In the genomic region with DNA sequence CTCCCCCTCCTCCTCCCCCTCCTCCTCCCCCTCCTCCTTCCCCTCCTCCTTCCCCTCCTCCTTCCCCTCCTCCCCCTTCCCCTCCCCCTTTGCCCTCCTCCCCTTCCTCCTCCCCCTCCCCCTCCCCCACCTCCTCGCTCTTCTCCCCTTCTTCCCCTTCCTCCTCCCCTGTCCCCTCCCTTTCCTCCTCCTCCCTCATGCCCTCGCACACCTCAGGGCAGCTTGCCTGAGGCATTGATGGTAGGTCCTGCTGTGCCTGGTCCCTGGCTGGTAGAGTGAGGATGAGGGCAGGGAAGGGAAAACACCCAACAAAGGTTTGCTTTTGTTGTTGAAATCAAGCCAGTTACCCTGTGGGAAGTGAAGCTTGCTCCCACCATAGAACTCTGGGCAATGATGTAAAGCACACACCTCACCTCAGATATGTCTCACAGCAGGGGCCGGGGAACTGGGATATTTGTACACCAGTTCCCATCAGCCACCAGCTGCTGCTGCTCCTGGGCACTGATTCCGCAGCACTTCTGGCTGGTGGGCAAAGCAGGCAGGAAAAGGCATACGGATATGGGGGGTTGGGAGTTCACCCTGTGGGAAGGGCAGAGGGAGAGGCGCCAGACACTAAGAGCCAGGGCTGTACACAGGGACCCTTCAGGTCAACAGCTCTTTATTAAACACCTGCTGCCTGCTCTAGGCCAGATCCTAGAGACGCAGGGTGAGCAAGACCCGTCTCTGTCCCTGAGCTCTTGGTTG, we compare ENCODE assay signal across 17 cellular contexts. TPM values are rescaled to one million over a fixed set of nuclear protein-coding genes. Genes with fewer than 3 reads are reported as not detected.
DNase-seq lines count a peak whose midpoint lies in the region; ATAC-seq and TF ChIP-seq lines count a peak whose summit lies in the region.
"Had no signal": no experiment of that assay in that cellular context is flagged by ENCODE, and none has a peak within 500 bp of the region (broad histone marks: within the 10 kb centered on the region; RNA-seq: fewer than 3 reads in every experiment).

No MANE protein-coding gene starts in this region.

- peak; percentile 18 to 21 for DNase-seq in activated T-cell treated with anti-CD3 and anti-CD28 coated beads, Interleukin-2, amount 50 U/mL, for 48 hours
- no peak for DNase-seq in activated T-cell treated with anti-CD3 and anti-CD28 coated beads, Interleukin-2, amount 50 U/mL, for 1 hour
- DNase-seq in RWPE1 (ENCODE audit: low spot score) (no peak), foreskin keratinocyte (no peak), suprapubic skin (ENCODE audit: low spot score in 2 of 2) (peak; percentile 16 to 34), NOMO-1 treated with DMSO at 0.1 percent for 48 hours (lab: John Stamatoyannopoulos, UW; ENCODE audit: unreplicated experiment) (no peak)
- DNase-seq: activated effector memory CD4-positive, alpha-beta T cell treated with anti-CD3 and anti-CD28 coated beads, Interleukin-2, amount 50 U/mL, for 16 hours; erythroblast; HCEC 1CT; NCI-H1092 treated with DMSO at 0.1 percent for 48 hours; NCI-H82; occipital lobe had no signal

- H3K4me3 ChIP-seq in suprapubic skin: no peak overlapping the region
- H3K4me3 ChIP-seq: hepatocyte, SJSA1 had no signal

- H3K27me3 ChIP-seq in foreskin keratinocyte (no peaks in the 10 kb centered on the region), suprapubic skin (no peaks in the 10 kb centered on the region)
- H3K27me3 ChIP-seq: hepatocyte, SJSA1 had no signal

- no peak for TF ChIP-seq POLR2A in suprapubic skin (IDR thresholded peaks at IDR 0.05)

- H3K27ac ChIP-seq in RWPE1 (peak overlapping the region; percentile 80), foreskin keratinocyte (peak overlapping the region; percentile 31), suprapubic skin (no peak overlapping the region)
- H3K27ac ChIP-seq: hepatocyte, SJSA1, VCaP had no signal

- H3K9me3 ChIP-seq in suprapubic skin: no peaks in the 10 kb centered on the region
- H3K9me3 ChIP-seq: SJSA1 had no signal

- POLR2A ChIA-PET in RWPE1 (lab: Yijun Ruan, JAX; ENCODE audit: low non-redundant PET): no interaction called here

- no peak for TF ChIP-seq EP300 in suprapubic skin (IDR thresholded peaks at IDR 0.05)

- CTCF ChIA-PET in RWPE1 (lab: Yijun Ruan, JAX): interaction anchor here (1.2 kb wide), 1 partner anchor 182 kb away, joined by 3 read pairs; no protein-coding TSS in a partner anchor

- 69% methylated on average over 6 of the region's 8 CpGs for WGBS in suprapubic skin

- peaks cover 16% of the 10 kb centered on the region for H3K4me1 ChIP-seq in foreskin keratinocyte
- peaks cover 25% of the 10 kb centered on the region for H3K4me1 ChIP-seq in suprapubic skin

- ATAC-seq in foreskin keratinocyte (no peak), GM18868 (IDR thresholded peaks at IDR 0.05; ENCODE audit: unreplicated experiment) (no peak), GM18870 (IDR thresholded peaks at IDR 0.05; ENCODE audit: unreplicated experiment) (no peak)

- H3K36me3 ChIP-seq in suprapubic skin: no peaks in the 10 kb centered on the region
- H3K36me3 ChIP-seq: SJSA1 had no signal

- TF ChIP-seq CTCF in RWPE1 (conservative IDR thresholded peaks at IDR 0.05; ENCODE audit: low read depth) (no peak), foreskin keratinocyte (conservative IDR thresholded peaks at IDR 0.05) (no peak), suprapubic skin (IDR thresholded peaks at IDR 0.05) (no peak)

RNA-seq across cellular contexts. Expression of gene ISG20, which starts 13.8 kb away (rescaled TPM):
- total RNA-seq in foreskin keratinocyte (8.3 and 15.2 TPM in 2 replicates), suprapubic skin (10 to 100 TPM in 3 of 4 donors, 1 to 10 TPM in 1; 6.1 to 15.1 (median 12.9) TPM)
- 14.6 and 24.8 TPM in 2 replicates for polyA plus RNA-seq in foreskin keratinocyte
- total RNA-seq: occipital lobe had no signal

RNA-seq across cellular contexts. Expression of gene AEN, which starts 31.5 kb away (rescaled TPM):
- total RNA-seq in foreskin keratinocyte (47.6 and 50.0 TPM in 2 replicates), suprapubic skin (10 to 100 TPM in 2 of 4 donors, 1 to 10 TPM in 2; 9.3 to 29.3 (median 17.3) TPM)
- polyA plus RNA-seq in foreskin keratinocyte: 25.8 and 26.6 TPM in 2 replicates

Comparison
In these comparisons a context has a peak if more than half of its experiments do, and no peak if none do; other contexts are left out.
1. DNase-seq: peak in activated T-cell treated with anti-CD3 and anti-CD28 coated beads, Interleukin-2, amount 50 U/mL, for 48 hours (2 of 2) and suprapubic skin (2 of 2); none in activated T-cell treated with anti-CD3 and anti-CD28 coated beads, Interleukin-2, amount 50 U/mL, for 1 hour (single experiment), RWPE1 (single experiment), foreskin keratinocyte (0 of 2) and NOMO-1 treated with DMSO at 0.1 percent for 48 hours (single experiment).